ENCODE assay signal across 16 cellular contexts in the genomic region with DNA sequence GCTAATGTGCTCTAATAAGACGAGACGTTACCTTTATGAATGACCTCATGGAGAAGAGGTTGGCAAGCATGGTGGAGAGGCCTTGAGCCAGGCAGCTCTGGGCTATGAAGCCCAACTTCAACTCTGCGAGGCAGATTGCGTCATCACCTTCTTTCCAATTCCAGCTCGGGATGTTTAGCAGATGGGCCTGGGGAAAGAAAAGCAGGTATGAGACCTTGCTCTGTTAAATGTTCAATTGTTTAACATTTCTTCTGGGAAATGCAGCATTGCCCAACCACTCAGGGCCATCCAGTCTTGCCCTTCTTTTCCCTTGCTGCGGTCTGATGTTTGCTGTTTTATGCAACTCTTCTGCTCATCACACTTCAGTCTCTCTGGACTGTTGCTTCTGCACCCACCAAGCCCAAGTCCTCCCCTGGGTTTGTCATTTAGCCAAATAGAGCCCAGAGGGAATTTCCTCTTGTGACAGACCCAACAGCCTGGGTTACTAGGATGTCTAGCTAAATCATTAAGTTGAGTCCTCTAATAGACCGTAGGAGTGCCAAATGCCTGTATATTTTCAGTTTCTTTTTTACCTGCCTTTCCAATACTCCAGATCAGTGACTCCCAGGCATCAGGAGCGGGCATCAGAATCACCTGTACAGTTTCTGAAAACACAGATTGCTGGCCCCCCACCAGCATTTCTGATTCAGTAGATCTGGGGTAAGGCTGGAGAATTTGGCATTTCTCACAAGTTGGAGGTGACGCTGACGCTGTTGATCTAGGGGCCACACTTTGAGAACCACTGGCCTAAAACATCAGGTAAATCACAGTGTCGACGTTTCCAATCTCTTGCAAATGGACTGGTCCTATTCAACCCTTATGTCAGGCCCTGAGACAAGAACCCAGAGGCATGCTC.
A peak's percentile ranks its signal among the peaks of the same experiment; 100 is the strongest.
DNase-seq lines count a peak whose midpoint lies in the region; ATAC-seq and TF ChIP-seq lines count a peak whose summit lies in the region.
"Had no signal": no experiment of that assay in that cellular context is flagged by ENCODE, and none has a peak within 500 bp of the region (broad histone marks: within the 10 kb centered on the region; RNA-seq: fewer than 3 reads in every experiment).

No MANE protein-coding gene starts in this region.

- H3K9me2 ChIP-seq in MM.1S (replicated peaks; ENCODE audit: insufficient read depth, low read length), result no peaks in the 10 kb centered on the region

- H2AK5ac ChIP-seq in neuronal stem cell (ENCODE audit: low read depth, low read length), result no peak overlapping the region

- H2BK120ac ChIP-seq in neuronal stem cell (ENCODE audit: low read depth, low read length), result no peak overlapping the region

- WGBS in body of pancreas, 2 donors, result 85 to 94% methylated on average over 12 of the region's 12 CpGs
- WGBS in psoas muscle, 3 donors, result 76 to 78% (median 77%) methylated on average over 12 of the region's 12 CpGs
- no CpG with 5 or more reads among the region's 12 CpGs for WGBS in neuronal stem cell (ENCODE audit: extremely low coverage in 2 of 2, insufficient read length in 2 of 2, insufficient replicate concordance in 1 of 2), 2 donors

- H3K9ac ChIP-seq in neuronal stem cell (ENCODE audit: low read depth, low read length, poor library complexity) (no peak overlapping the region), MM.1S (ENCODE audit: low read length) (no peak overlapping the region)

- no peak overlapping the region for H3K23ac ChIP-seq in neuronal stem cell (ENCODE audit: low read depth, low read length, poor library complexity)

- TF ChIP-seq CTCF in body of pancreas (IDR thresholded peaks at IDR 0.05), result no peak
- no peak for TF ChIP-seq CTCF in psoas muscle (IDR thresholded peaks at IDR 0.05)
- no peak for TF ChIP-seq CTCF in MM.1S (IDR thresholded peaks at IDR 0.05; ENCODE audit: low read length)

- H3K4me2 ChIP-seq in neuronal stem cell (ENCODE audit: insufficient read depth, low read length, poor library complexity, severe bottlenecking) (no peak overlapping the region), MM.1S (ENCODE audit: low read depth, low read length) (no peak overlapping the region)

- intact Hi-C loops in body of pancreas (cut with DNase I) (no loop called here), left ventricle myocardium superior (cut with micrococcal nuclease) (no loop called here), psoas muscle (cut with DNase I) (no loop called here)

- H2BK12ac ChIP-seq in neuronal stem cell (ENCODE audit: low read length), result no peak overlapping the region

- ATAC-seq in body of pancreas, result peak; percentile 35
- peak; percentile 54 for ATAC-seq in left ventricle myocardium superior
- peak in 2 of 4 donors; percentile 28 to 36 for ATAC-seq in psoas muscle
- ATAC-seq in HG02840 (IDR thresholded peaks at IDR 0.05; ENCODE audit: low FRiP score, unreplicated experiment), result no peak
- no peak for ATAC-seq in HG02642 (IDR thresholded peaks at IDR 0.05; ENCODE audit: poor library complexity, unreplicated experiment)

- TF ChIP-seq POLR2A in body of pancreas (IDR thresholded peaks at IDR 0.05), result no peak

- H3K79me2 ChIP-seq in MM.1S (ENCODE audit: low read length), result no peaks in the 10 kb centered on the region

- H3K18ac ChIP-seq in neuronal stem cell (ENCODE audit: low read length), result no peak overlapping the region

- H2AFZ ChIP-seq in neuronal stem cell (ENCODE audit: low read length), result no peak overlapping the region
- no peak overlapping the region for H2AFZ ChIP-seq in MM.1S (ENCODE audit: low read length)

- no peaks in the 10 kb centered on the region for H3K4me1 ChIP-seq in body of pancreas
- no peaks in the 10 kb centered on the region for H3K4me1 ChIP-seq in psoas muscle
- H3K4me1 ChIP-seq in neuronal stem cell (ENCODE audit: control insufficient read depth in 2 of 2, insufficient read depth in 1 of 2, low read depth in 1 of 2, low read length in 2 of 2), result no peaks in the 10 kb centered on the region
- H3K4me1 ChIP-seq in MM.1S (ENCODE audit: low read length), result no peaks in the 10 kb centered on the region
- H3K4me1 ChIP-seq: Caco-2, SJSA1 had no signal

- H4K20me1 ChIP-seq in MM.1S (ENCODE audit: insufficient read depth, low read length), result no peaks in the 10 kb centered on the region

- no peak overlapping the region for H2BK15ac ChIP-seq in neuronal stem cell (ENCODE audit: low read length)

- no peaks in the 10 kb centered on the region for H3K27me3 ChIP-seq in body of pancreas
- no peaks in the 10 kb centered on the region for H3K27me3 ChIP-seq in psoas muscle (ENCODE audit: insufficient read depth in 3 of 3, low read length in 2 of 3)
- H3K27me3 ChIP-seq in neuronal stem cell (ENCODE audit: control insufficient read depth in 3 of 3, insufficient read depth in 3 of 3, low read depth in 1 of 3, low read length in 3 of 3), result peaks cover 0 to 4% (median 0%) of the 10 kb centered on the region in 3 experiments
- H3K27me3 ChIP-seq in MM.1S (replicated peaks; ENCODE audit: insufficient read depth, low read length), result no peaks in the 10 kb centered on the region; the same call in 1 of the 2 replicates
- H3K27me3 ChIP-seq: esophagus squamous epithelium had no signal

- DNase-seq in AG08395 (ENCODE audit: low spot score), result peak; percentile 22
- peak; percentile 14 to 39 (median 29) for DNase-seq in body of pancreas
- peak; percentile 62 for DNase-seq in left ventricle myocardium superior
- peak; percentile 38 to 76 for DNase-seq in psoas muscle
- DNase-seq in neuronal stem cell (ENCODE audit: low spot score), result no peak
- DNase-seq in MM.1S, result no peak
- DNase-seq: anterior cingulate cortex; Caco-2; esophagus squamous epithelium; Karpas-422; NCI-H1694; NCI-H510A; stimulated activated CD4-positive, alpha-beta T cell treated with anti-CD3 and anti-CD28 coated beads, Interleukin-12 subunit alpha, Interleukin-12 subunit beta, amount 100 ng/mL, for 4 hours had no signal

- H3F3A ChIP-seq in MM.1S (ENCODE audit: insufficient read depth, low read length), result no peaks in the 10 kb centered on the region

- no peaks in the 10 kb centered on the region for H3K79me1 ChIP-seq in neuronal stem cell (ENCODE audit: low read depth, low read length)

- H3K36me3 ChIP-seq in body of pancreas (replicated peaks in 1 of 2; ENCODE audit: insufficient read depth in 1 of 2, low read depth in 2 of 2), result no peaks in the 10 kb centered on the region
- H3K36me3 ChIP-seq in psoas muscle (ENCODE audit: insufficient read depth in 1 of 2, low read depth in 1 of 2), result peaks cover 0 to 16% of the 10 kb centered on the region in 2 donors
- no peaks in the 10 kb centered on the region for H3K36me3 ChIP-seq in neuronal stem cell (replicated peaks in 1 of 2; ENCODE audit: control insufficient read depth in 2 of 2, insufficient read depth in 2 of 2, low read length in 2 of 2)
- no peaks in the 10 kb centered on the region for H3K36me3 ChIP-seq in MM.1S (replicated peaks; ENCODE audit: insufficient read depth, low read length)
- H3K36me3 ChIP-seq: SJSA1 had no signal

- H4K8ac ChIP-seq in neuronal stem cell (ENCODE audit: low read depth, low read length), result no peak overlapping the region

- no peak overlapping the region for H2BK5ac ChIP-seq in neuronal stem cell (ENCODE audit: low read length)

- H3K9me3 ChIP-seq in body of pancreas (no peaks in the 10 kb centered on the region), psoas muscle (no peaks in the 10 kb centered on the region), neuronal stem cell (replicated peaks in 1 of 2; ENCODE audit: control insufficient read depth in 2 of 2, insufficient read depth in 1 of 2, low read depth in 1 of 2, low read length in 2 of 2) (no peaks in the 10 kb centered on the region), MM.1S (replicated peaks; ENCODE audit: insufficient read depth, low read length) (no peaks in the 10 kb centered on the region)
- H3K9me3 ChIP-seq: Caco-2, esophagus squamous epithelium, SJSA1 had no signal

- no peak overlapping the region for H4K91ac ChIP-seq in neuronal stem cell (ENCODE audit: low read depth, low read length, poor library complexity)

- no peak overlapping the region for H3K27ac ChIP-seq in body of pancreas
- H3K27ac ChIP-seq in psoas muscle, result no peak overlapping the region
- H3K27ac ChIP-seq in neuronal stem cell (replicated peaks; ENCODE audit: low read length), result no peak overlapping the region
- no peak overlapping the region for H3K27ac ChIP-seq in MM.1S (ENCODE audit: low read length)
- H3K27ac ChIP-seq: SJSA1 had no signal

- no peak overlapping the region for H3K4me3 ChIP-seq in body of pancreas
- H3K4me3 ChIP-seq in psoas muscle, result no peak overlapping the region
- H3K4me3 ChIP-seq in neuronal stem cell (ENCODE audit: low read length in 2 of 2), result no peak overlapping the region
- H3K4me3 ChIP-seq in MM.1S (ENCODE audit: low read length), result no peak overlapping the region
- H3K4me3 ChIP-seq: esophagus squamous epithelium, SJSA1 had no signal

- H3K4ac ChIP-seq in neuronal stem cell (ENCODE audit: low read length), result no peak overlapping the region

- no peak overlapping the region for H3K14ac ChIP-seq in neuronal stem cell (ENCODE audit: low read length)

Comparison
In these comparisons a context has a peak if more than half of its experiments do, and no peak if none do; other contexts are left out.
1. DNase-seq: peak in AG08395 (single experiment), body of pancreas (4 of 4), left ventricle myocardium superior (single experiment) and psoas muscle (2 of 2); none in neuronal stem cell (single experiment) and MM.1S (single experiment).
2. ATAC-seq: peak in body of pancreas (single experiment) and left ventricle myocardium superior (single experiment); none in HG02840 (single experiment) and HG02642 (single experiment).